15 cellular contexts compared by ENCODE assay signal in genomic region chr6:21451546-21452013, GRCh38.
"Had no signal": no experiment of that assay in that cellular context is flagged by ENCODE, and none has a peak within 500 bp of the region (broad histone marks: within the 10 kb centered on the region; RNA-seq: fewer than 3 reads in every experiment).

No MANE protein-coding gene starts in this region.

- H3K27me3 ChIP-seq: brain microvascular endothelial cell, thyroid gland had no signal

- H3K27ac Mint-ChIP-seq: activated B cell treated with CpG ODN at 0.5 μM for 24 hours; activated CD8-positive, alpha-beta T cell treated with anti-CD3 and anti-CD28 coated beads, Interleukin-2, amount 10 ng/mL, durations not matched to agents 7 days and 5 days; natural killer cell; stimulated activated memory B cell treated with anti-CD40 and anti-IgM and Interleukin-4, amounts not matched to agents 10 μg/mL and 1 μg/mL and 100 μg/mL, for 72 hours had no signal

- H3K9me3 ChIP-seq: thyroid gland had no signal

- DNase-seq: activated B cell treated with CpG ODN at 0.5 μM for 24 hours; activated CD4-positive, alpha-beta T cell treated with anti-CD3 and anti-CD28 coated beads for 48 hours; activated CD8-positive, alpha-beta memory T cell treated with anti-CD3 and anti-CD28 coated beads, Interleukin-2, amount 50 U/mL, for 4 hours; activated CD8-positive, alpha-beta T cell treated with anti-CD3 and anti-CD28 coated beads, Interleukin-2, amount 10 ng/mL, durations not matched to agents 7 days and 5 days; activated gamma-delta T cell treated with Interleukin-2 at 50 U/mL for 16 hours; anterior cingulate cortex; brain microvascular endothelial cell; mesenchymal stem cell; natural killer cell; posterior cingulate gyrus; stimulated activated CD4-positive, alpha-beta T cell treated with anti-CD3 and anti-CD28 coated beads, Interleukin-2, amount 100 ng/mL, for 48 hours; thyroid gland had no signal

- H3K4me3 ChIP-seq: coronary artery, thyroid gland had no signal

- H3K36me3 ChIP-seq: brain microvascular endothelial cell, thyroid gland had no signal

- H3K27ac ChIP-seq: brain microvascular endothelial cell, coronary artery, thyroid gland had no signal

- H3K36me3 Mint-ChIP-seq: natural killer cell; stimulated activated memory B cell treated with anti-CD40 and anti-IgM and Interleukin-4, amounts not matched to agents 10 μg/mL and 1 μg/mL and 100 μg/mL, for 72 hours had no signal

- H3K4me1 Mint-ChIP-seq: activated B cell treated with CpG ODN at 0.5 μM for 24 hours; central memory CD8-positive, alpha-beta T cell; natural killer cell; stimulated activated memory B cell treated with anti-CD40 and anti-IgM and Interleukin-4, amounts not matched to agents 10 μg/mL and 1 μg/mL and 100 μg/mL, for 72 hours had no signal

- H3K9me3 Mint-ChIP-seq: activated B cell treated with CpG ODN at 0.5 μM for 24 hours; central memory CD8-positive, alpha-beta T cell; natural killer cell had no signal

- H3K4me3 Mint-ChIP-seq: activated B cell treated with CpG ODN at 0.5 μM for 24 hours; activated CD8-positive, alpha-beta T cell treated with anti-CD3 and anti-CD28 coated beads, Interleukin-2, amount 10 ng/mL, durations not matched to agents 7 days and 5 days; central memory CD8-positive, alpha-beta T cell; natural killer cell; stimulated activated memory B cell treated with anti-CD40 and anti-IgM and Interleukin-4, amounts not matched to agents 10 μg/mL and 1 μg/mL and 100 μg/mL, for 72 hours had no signal

- H3K27me3 Mint-ChIP-seq: activated B cell treated with CpG ODN at 0.5 μM for 24 hours had no signal
